In genomic region chr1:109249654-109250401, GRCh38 we compare ENCODE assay signal across 7 cellular contexts. TPM values are rescaled to one million over a fixed set of nuclear protein-coding genes. Genes with fewer than 3 reads are reported as not detected.
A peak's percentile ranks its signal among the peaks of the same experiment; 100 is the strongest.
DNase-seq lines count a peak whose midpoint lies in the region; ATAC-seq and TF ChIP-seq lines count a peak whose summit lies in the region.
"Had no signal": no experiment of that assay in that cellular context is flagged by ENCODE, and none has a peak within 500 bp of the region (broad histone marks: within the 10 kb centered on the region; RNA-seq: fewer than 3 reads in every experiment).

No MANE protein-coding gene starts in this region.

- H3K27ac ChIP-seq in OCI-LY1 (ENCODE audit: low read depth, low read length, poor library complexity, severe bottlenecking) (no peak overlapping the region), right cardiac atrium (ENCODE audit: low read length) (no peak overlapping the region)

- H3K4me1 Mint-ChIP-seq in T-helper 2 cell treated with Interferon-gamma antibody and Interleukin-4, amounts not matched to agents 5 μg/mL and 100 μg/mL, for 36 hours (ENCODE audit: low read depth), result peaks cover 4% of the 10 kb centered on the region
- peaks cover 7% of the 10 kb centered on the region for H3K4me1 Mint-ChIP-seq in type B pancreatic cell (ENCODE audit: unreplicated experiment)

- no peak overlapping the region for H3K27ac Mint-ChIP-seq in T-helper 2 cell treated with Interferon-gamma antibody and Interleukin-4, amounts not matched to agents 5 μg/mL and 100 μg/mL, for 36 hours
- no peak overlapping the region for H3K27ac Mint-ChIP-seq in type B pancreatic cell

- H2AFZ ChIP-seq in OCI-LY1 (ENCODE audit: low read length), result no peak overlapping the region

- H3K9me3 ChIP-seq in OCI-LY1 (ENCODE audit: low read length) (no peaks in the 10 kb centered on the region), right cardiac atrium (ENCODE audit: control insufficient read depth, low read length) (no peaks in the 10 kb centered on the region)

- H3K36me3 ChIP-seq in OCI-LY1 (ENCODE audit: insufficient read depth, low read length), result no peaks in the 10 kb centered on the region

- no peaks in the 10 kb centered on the region for H3K36me3 Mint-ChIP-seq in T-helper 2 cell treated with Interferon-gamma antibody and Interleukin-4, amounts not matched to agents 5 μg/mL and 100 μg/mL, for 36 hours (ENCODE audit: low read depth)
- peaks cover 13% of the 10 kb centered on the region for H3K36me3 Mint-ChIP-seq in type B pancreatic cell

- H3K4me2 ChIP-seq in OCI-LY1 (ENCODE audit: low read length), result peak overlapping the region; percentile 64

- H3K4me3 Mint-ChIP-seq in T-helper 2 cell treated with Interferon-gamma antibody and Interleukin-4, amounts not matched to agents 5 μg/mL and 100 μg/mL, for 36 hours, result peak overlapping the region; percentile 59
- H3K4me3 Mint-ChIP-seq in type B pancreatic cell, result peak overlapping the region; percentile 72

- peak overlapping the region; percentile 57 for H3K4me3 ChIP-seq in OCI-LY1 (ENCODE audit: low read depth, low read length, poor library complexity, severe bottlenecking)
- H3K4me3 ChIP-seq in right cardiac atrium (ENCODE audit: low read length), result peak overlapping the region; percentile 84

- WGBS in right cardiac atrium, result 2% methylated on average over 80 of the region's 80 CpGs

- DNase-seq in T-helper 2 cell treated with Interferon-gamma antibody and Interleukin-4, amounts not matched to agents 5 μg/mL and 100 μg/mL, for 36 hours (ENCODE audit: low spot score), result no peak
- DNase-seq in T-helper 2 cell (no peak), right cardiac atrium (no peak), type B pancreatic cell (ENCODE audit: extremely low spot score, unreplicated experiment) (no peak), GF-D8 (lab: John Stamatoyannopoulos, UW) (no peak)

- H3K79me2 ChIP-seq in OCI-LY1 (ENCODE audit: insufficient read depth, low read length), result no peaks in the 10 kb centered on the region

- no peaks in the 10 kb centered on the region for H3K9me2 ChIP-seq in OCI-LY1 (ENCODE audit: low read depth, low read length)

- peak overlapping the region; percentile 41; the same call in 1 of the 2 replicates for H3K9ac ChIP-seq in OCI-LY1 (ENCODE audit: low read length)

- intact Hi-C loops in right cardiac atrium (cut with DNase I), result no loop called here

- ATAC-seq in right cardiac atrium, result no peak

- no peak for TF ChIP-seq CTCF in OCI-LY1 (IDR thresholded peaks at IDR 0.05; ENCODE audit: low read length)
- TF ChIP-seq CTCF in type B pancreatic cell (conservative IDR thresholded peaks at IDR 0.05), result no peak

- H3K27me3 Mint-ChIP-seq in T-helper 2 cell treated with Interferon-gamma antibody and Interleukin-4, amounts not matched to agents 5 μg/mL and 100 μg/mL, for 36 hours (ENCODE audit: low read depth), result peaks cover 19% of the 10 kb centered on the region
- H3K27me3 Mint-ChIP-seq in type B pancreatic cell, result no peaks in the 10 kb centered on the region

- H3K27me3 ChIP-seq in OCI-LY1 (ENCODE audit: insufficient read depth, low read length), result no peaks in the 10 kb centered on the region
- no peaks in the 10 kb centered on the region for H3K27me3 ChIP-seq in right cardiac atrium (ENCODE audit: control insufficient read depth, insufficient read depth)

- H3F3A ChIP-seq in OCI-LY1 (ENCODE audit: insufficient read depth, low read length), result no peaks in the 10 kb centered on the region

- H4K20me1 ChIP-seq in OCI-LY1 (ENCODE audit: insufficient read depth, low read length), result no peaks in the 10 kb centered on the region

- H3K4me1 ChIP-seq in OCI-LY1 (ENCODE audit: insufficient read depth, low read length, severe bottlenecking), result peaks cover 24% of the 10 kb centered on the region
- H3K4me1 ChIP-seq in right cardiac atrium (ENCODE audit: control insufficient read depth, insufficient read depth, low read length), result peaks cover 8% of the 10 kb centered on the region

- no peaks in the 10 kb centered on the region for H3K9me3 Mint-ChIP-seq in T-helper 2 cell treated with Interferon-gamma antibody and Interleukin-4, amounts not matched to agents 5 μg/mL and 100 μg/mL, for 36 hours
- no peaks in the 10 kb centered on the region for H3K9me3 Mint-ChIP-seq in type B pancreatic cell

RNA-seq across cellular contexts. Expression of gene CELSR2, which starts 0.5 kb away (rescaled TPM):
- 10 to 100 TPM; 19.1 to 33.2 (median 28.4) TPM for total RNA-seq in right cardiac atrium
- 16.0 TPM for polyA plus RNA-seq in right cardiac atrium
- 23.4 and 35.5 TPM in 2 replicates for total RNA-seq in type B pancreatic cell (ENCODE audit: low replicate concordance)

RNA-seq across cellular contexts. Expression of gene PSRC1, which starts 33.1 kb away (rescaled TPM):
- total RNA-seq in right cardiac atrium (1 to 10 TPM; 1.6 to 4.6 (median 2.3) TPM), type B pancreatic cell (ENCODE audit: low replicate concordance) (10.3 and 46.2 TPM in 2 replicates)
- polyA plus RNA-seq in right cardiac atrium, result 2.8 TPM

RNA-seq across cellular contexts. Expression of gene SARS1, which starts 36.1 kb away (rescaled TPM):
- total RNA-seq in right cardiac atrium, result 100 to 1,000 TPM; 123 to 146 (median 135) TPM
- 84.5 TPM for polyA plus RNA-seq in right cardiac atrium
- 136 and 173 TPM in 2 replicates for total RNA-seq in type B pancreatic cell (ENCODE audit: low replicate concordance)

RNA-seq across cellular contexts. Expression of gene MYBPHL, which starts 57.0 kb away (rescaled TPM):
- total RNA-seq in right cardiac atrium, result 100 to 1,000 TPM; 115 to 521 (median 226) TPM
- 322 TPM for polyA plus RNA-seq in right cardiac atrium
- 0.48 and 0.60 TPM in 2 replicates for total RNA-seq in type B pancreatic cell (ENCODE audit: low replicate concordance)
- total RNA-seq: renal cortical epithelial cell had no signal
